Comparison of ENCODE assay signal across 8 cellular contexts in genomic region chr1:10398278-10398733, GRCh38. TPM values are rescaled to one million over a fixed set of nuclear protein-coding genes. Genes with fewer than 3 reads are reported as not detected.
DNase-seq lines count a peak whose midpoint lies in the region; ATAC-seq and TF ChIP-seq lines count a peak whose summit lies in the region.

No MANE protein-coding gene starts in this region.

- H3K27ac ChIP-seq in testis, result peak overlapping the region in 1 of 2 donors; percentile 80

- H3K27me3 Mint-ChIP-seq in activated CD8-positive, alpha-beta memory T cell treated with anti-CD3 and anti-CD28 coated beads, Interleukin-2, amount 10 ng/mL, durations not matched to agents 7 days and 5 days, result no peaks in the 10 kb centered on the region
- no peaks in the 10 kb centered on the region for H3K27me3 Mint-ChIP-seq in activated CD4-positive, alpha-beta memory T cell treated with anti-CD3 and anti-CD28 coated beads for 36 hours
- peaks cover 0 to 5% (median 4%) of the 10 kb centered on the region in 3 donors for H3K27me3 Mint-ChIP-seq in immature natural killer cell (ENCODE audit: low read depth in 3 of 3)

- H3K4me1 ChIP-seq in testis, result peaks cover 23% of the 10 kb centered on the region

- peak overlapping the region; percentile 57 for H3K27ac Mint-ChIP-seq in activated CD8-positive, alpha-beta memory T cell treated with anti-CD3 and anti-CD28 coated beads, Interleukin-2, amount 10 ng/mL, durations not matched to agents 7 days and 5 days
- H3K27ac Mint-ChIP-seq in activated CD4-positive, alpha-beta memory T cell treated with anti-CD3 and anti-CD28 coated beads for 36 hours, result no peak overlapping the region
- H3K27ac Mint-ChIP-seq in immature natural killer cell, result peak overlapping the region; percentile 51 to 88 (median 78)

- H3K36me3 ChIP-seq in testis (ENCODE audit: low read depth, missing control alignments), result no peaks in the 10 kb centered on the region

- 1 to 2% methylated on average over 19 to 34 of the region's 34 CpGs for WGBS in testis, 2 donors

- peaks cover 28% of the 10 kb centered on the region for H3K4me1 Mint-ChIP-seq in activated CD8-positive, alpha-beta memory T cell treated with anti-CD3 and anti-CD28 coated beads, Interleukin-2, amount 10 ng/mL, durations not matched to agents 7 days and 5 days
- peaks cover 20% of the 10 kb centered on the region for H3K4me1 Mint-ChIP-seq in activated CD4-positive, alpha-beta memory T cell treated with anti-CD3 and anti-CD28 coated beads for 36 hours (ENCODE audit: low read depth)
- peaks cover 21 to 26% of the 10 kb centered on the region in 2 donors for H3K4me1 Mint-ChIP-seq in immature natural killer cell

- CTCF ChIA-PET in activated CD8-positive, alpha-beta memory T cell treated with anti-CD3 and anti-CD28 coated beads, Interleukin-2, amount 10 ng/mL, durations not matched to agents 7 days and 5 days (lab: Charles Lee), result interaction anchor here (1.0 to 4.7 kb wide), 8 partner anchors 10 to 188 kb away, joined by 3 to 20 read pairs (median 6); partner anchors contain the start of genes CENPS and KIF1B
- CTCF ChIA-PET in activated CD4-positive, alpha-beta memory T cell treated with anti-CD3 and anti-CD28 coated beads for 36 hours (lab: Charles Lee), result interaction anchor here (0.7 to 1.8 kb wide), 4 partner anchors 10 to 188 kb away, joined by 3 to 5 read pairs (median 4); partner anchors contain the start of genes CENPS and KIF1B
- CTCF ChIA-PET in HEK293T (lab: Yijun Ruan, JAX), result interaction anchor here (0.6 kb wide), 1 partner anchor 22 kb away, joined by 3 read pairs; no protein-coding TSS in a partner anchor

- no peak for DNase-seq in activated CD8-positive, alpha-beta memory T cell treated with anti-CD3 and anti-CD28 coated beads, Interleukin-2, amount 10 ng/mL, durations not matched to agents 7 days and 5 days
- DNase-seq in activated CD8-positive, alpha-beta memory T cell treated with anti-CD3 and anti-CD28 coated beads for 24 hours, result no peak
- DNase-seq in activated CD4-positive, alpha-beta memory T cell treated with anti-CD3 and anti-CD28 coated beads for 36 hours, result no peak
- DNase-seq in immature natural killer cell, result no peak
- no peak for DNase-seq in testis
- no peak for DNase-seq in activated effector memory CD4-positive, alpha-beta T cell treated with anti-CD3 and anti-CD28 coated beads, Interleukin-2, amount 50 U/mL, for 16 hours
- no peak for DNase-seq in HEK293T (ENCODE audit: extremely low spot score)

- H3K9me3 Mint-ChIP-seq in activated CD8-positive, alpha-beta memory T cell treated with anti-CD3 and anti-CD28 coated beads, Interleukin-2, amount 10 ng/mL, durations not matched to agents 7 days and 5 days (ENCODE audit: low read depth), result peaks cover 3% of the 10 kb centered on the region
- peaks cover 2% of the 10 kb centered on the region for H3K9me3 Mint-ChIP-seq in activated CD4-positive, alpha-beta memory T cell treated with anti-CD3 and anti-CD28 coated beads for 36 hours
- no peaks in the 10 kb centered on the region for H3K9me3 Mint-ChIP-seq in immature natural killer cell

- H3K4me3 Mint-ChIP-seq in activated CD8-positive, alpha-beta memory T cell treated with anti-CD3 and anti-CD28 coated beads, Interleukin-2, amount 10 ng/mL, durations not matched to agents 7 days and 5 days, result peak overlapping the region; percentile 84
- peak overlapping the region; percentile 88 for H3K4me3 Mint-ChIP-seq in activated CD4-positive, alpha-beta memory T cell treated with anti-CD3 and anti-CD28 coated beads for 36 hours
- peak overlapping the region; percentile 92 to 95 (median 93) for H3K4me3 Mint-ChIP-seq in immature natural killer cell

- intact Hi-C loops in activated CD4-positive, alpha-beta memory T cell treated with anti-CD3 and anti-CD28 coated beads for 36 hours (cut with micrococcal nuclease), result loop anchor here (1.0 to 2.0 kb wide), 3 partner anchors 30 to 366 kb away; partner anchors contain the start of genes PEX14 and UBE4B
- intact Hi-C loops in testis (cut with DNase I; ENCODE audit: low total_unique reads), result no loop called here

- POLR2A ChIA-PET in activated CD4-positive, alpha-beta memory T cell treated with anti-CD3 and anti-CD28 coated beads for 36 hours (lab: Charles Lee), result interaction anchor here (1.0 to 1.1 kb wide), 2 partner anchors 32 to 188 kb away, joined by 3 read pairs; partner anchors contain the start of genes CENPS and KIF1B
- POLR2A ChIA-PET in HEK293T (lab: Yijun Ruan, JAX), result interaction anchor here (0.6 to 1.8 kb wide), 4 partner anchors 10 to 189 kb away, joined by 3 to 10 read pairs (median 4); partner anchors contain the start of gene KIF1B

- H3K4me3 ChIP-seq in testis, result peak overlapping the region; percentile 64 to 89

- H3K27me3 ChIP-seq in testis, result no peaks in the 10 kb centered on the region

- peaks cover 20% of the 10 kb centered on the region for H3K36me3 Mint-ChIP-seq in activated CD8-positive, alpha-beta memory T cell treated with anti-CD3 and anti-CD28 coated beads, Interleukin-2, amount 10 ng/mL, durations not matched to agents 7 days and 5 days
- H3K36me3 Mint-ChIP-seq in activated CD4-positive, alpha-beta memory T cell treated with anti-CD3 and anti-CD28 coated beads for 36 hours, result peaks cover 10% of the 10 kb centered on the region
- H3K36me3 Mint-ChIP-seq in immature natural killer cell, result peaks cover 0 to 6% (median 0%) of the 10 kb centered on the region in 3 donors

- TF ChIP-seq CTCF in testis (IDR thresholded peaks at IDR 0.05), result no peak

- TF ChIP-seq POLR2A in testis (IDR thresholded peaks at IDR 0.05), result no peak

- no peaks in the 10 kb centered on the region for H3K9me3 ChIP-seq in testis

- no peak for ATAC-seq in activated CD8-positive, alpha-beta memory T cell treated with anti-CD3 and anti-CD28 coated beads, Interleukin-2, amount 10 ng/mL, durations not matched to agents 7 days and 5 days
- ATAC-seq in HG03469 (IDR thresholded peaks at IDR 0.05; ENCODE audit: unreplicated experiment), result no peak

TF ChIP-seq in HEK293T, 16 proteins besides CTCF, POLR2A, EP300 and RAD21:
- no peak for TF ChIP-seq ZNF384 (IDR thresholded peaks at IDR 0.05)
- no peak for TF ChIP-seq L3MBTL2 (conservative IDR thresholded peaks at IDR 0.05)
- TF ChIP-seq TARDBP (IDR thresholded peaks at IDR 0.05), result no peak
- TF ChIP-seq FOXM1 (IDR thresholded peaks at IDR 0.05; ENCODE audit: borderline replicate concordance), result no peak
- TF ChIP-seq CTBP1 (IDR thresholded peaks at IDR 0.05; ENCODE audit: borderline replicate concordance), result no peak
- TF ChIP-seq PKNOX1 (IDR thresholded peaks at IDR 0.05), result no peak
- no peak for TF ChIP-seq ARNT (IDR thresholded peaks at IDR 0.05)
- TF ChIP-seq BHLHE40 (IDR thresholded peaks at IDR 0.05; ENCODE audit: borderline replicate concordance), result no peak
- TF ChIP-seq SUZ12 (IDR thresholded peaks at IDR 0.05), result no peak
- TF ChIP-seq FOXK2 (IDR thresholded peaks at IDR 0.05), result no peak
- no peak for TF ChIP-seq FOXA1 (IDR thresholded peaks at IDR 0.05)
- no peak for TF ChIP-seq LEF1 (IDR thresholded peaks at IDR 0.05; ENCODE audit: borderline replicate concordance)

RNA-seq across cellular contexts. Expression of gene PGD, which starts 0.6 kb away (rescaled TPM):
- total RNA-seq in activated CD8-positive, alpha-beta memory T cell treated with anti-CD3 and anti-CD28 coated beads, Interleukin-2, amount 10 ng/mL, durations not matched to agents 7 days and 5 days, result 100 to 1,000 TPM in 1 of 2 experiments, 10 to 100 TPM in 1; 74.9 to 128 TPM
- total RNA-seq in activated CD4-positive, alpha-beta memory T cell treated with anti-CD3 and anti-CD28 coated beads for 36 hours, result 10 to 100 TPM; 94.6 to 96.7 TPM
- polyA plus RNA-seq in immature natural killer cell, result 10 to 100 TPM; 43.9 to 51.3 (median 44.8) TPM
- 100 to 1,000 TPM; 209 to 241 TPM for total RNA-seq in testis
- 208 TPM for polyA plus RNA-seq in testis (ENCODE audit: insufficient read depth, low read depth, low replicate concordance)

RNA-seq across cellular contexts. Expression of gene CENPS, which starts 31.9 kb away (rescaled TPM):
- 10 to 100 TPM; 14.8 to 18.6 TPM for total RNA-seq in activated CD8-positive, alpha-beta memory T cell treated with anti-CD3 and anti-CD28 coated beads, Interleukin-2, amount 10 ng/mL, durations not matched to agents 7 days and 5 days
- 10 to 100 TPM; 20.0 to 22.7 TPM for total RNA-seq in activated CD4-positive, alpha-beta memory T cell treated with anti-CD3 and anti-CD28 coated beads for 36 hours
- polyA plus RNA-seq in immature natural killer cell (10 to 100 TPM in 1 of 3 donors, 1 to 10 TPM in 2; 7.8 to 12.1 (median 8.1) TPM), testis (ENCODE audit: insufficient read depth, low read depth, low replicate concordance) (125 TPM)
- total RNA-seq in testis, result 10 to 100 TPM; 26.4 to 49.6 TPM

RNA-seq across cellular contexts. Expression of gene CORT, which starts 51.5 kb away (rescaled TPM):
- under 1 TPM in 1 of 2 experiments, not detected in 1; 0.73 TPM for total RNA-seq in activated CD8-positive, alpha-beta memory T cell treated with anti-CD3 and anti-CD28 coated beads, Interleukin-2, amount 10 ng/mL, durations not matched to agents 7 days and 5 days
- under 1 TPM in 1 of 2 experiments, not detected in 1; 0.36 TPM for total RNA-seq in activated CD4-positive, alpha-beta memory T cell treated with anti-CD3 and anti-CD28 coated beads for 36 hours
- polyA plus RNA-seq in immature natural killer cell, result not detected
- 1 to 10 TPM in 1 of 2 donors, under 1 TPM in 1; 0.62 to 1.4 TPM for total RNA-seq in testis
- polyA plus RNA-seq in testis (ENCODE audit: insufficient read depth, low read depth, low replicate concordance), result 0.98 TPM
